In the genomic region with DNA sequence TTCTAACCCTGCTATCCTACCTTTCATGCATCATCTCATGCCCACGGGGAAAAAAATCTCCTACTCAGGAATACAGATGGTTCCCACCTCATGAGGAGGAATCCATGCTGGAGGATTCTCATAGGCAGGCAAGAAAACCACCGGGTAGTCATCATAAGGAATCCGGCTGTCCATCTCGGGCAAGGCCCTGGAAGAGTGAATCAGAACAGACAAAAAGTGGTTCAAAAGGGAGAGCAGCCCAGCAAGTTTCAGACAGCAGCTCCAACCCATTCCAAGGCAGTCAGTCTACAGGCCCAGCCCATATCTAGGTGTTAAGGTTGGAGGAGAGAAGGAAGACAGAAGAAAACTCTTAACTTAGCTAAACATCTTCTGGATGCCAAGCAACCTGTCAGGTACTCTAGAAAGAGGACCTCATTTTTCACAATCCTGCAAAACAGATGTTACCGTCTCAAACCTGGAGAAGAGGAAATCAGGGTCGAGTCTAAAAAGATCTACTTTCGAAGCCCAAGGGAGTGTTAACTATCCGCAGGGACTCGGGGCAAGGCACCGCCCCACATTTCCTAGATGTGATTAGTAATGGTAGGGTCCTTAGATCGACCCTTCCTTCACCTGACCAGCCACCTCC, we compare ENCODE assay signal across 1 cellular context.
TF ChIP-seq lines count a peak whose summit lies in the region.

No MANE protein-coding gene starts in this region.

TF ChIP-seq in endothelial cell of umbilical vein, 7 proteins besides CTCF, POLR2A, EP300 and RAD21:
- TF ChIP-seq GATA2 (IDR thresholded peaks at IDR 0.05; ENCODE audit: insufficient read depth, insufficient read length, low read depth, low read length) = no peak
- TF ChIP-seq, protein P1, sequence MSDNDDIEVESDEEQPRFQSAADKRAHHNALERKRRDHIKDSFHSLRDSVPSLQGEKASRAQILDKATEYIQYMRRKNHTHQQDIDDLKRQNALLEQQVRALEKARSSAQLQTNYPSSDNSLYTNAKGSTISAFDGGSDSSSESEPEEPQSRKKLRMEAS (IDR thresholded peaks at IDR 0.05; ENCODE audit: insufficient read depth, insufficient read length) = no peak
- no peak for TF ChIP-seq JUN (IDR thresholded peaks at IDR 0.05; ENCODE audit: borderline replicate concordance, insufficient read depth, insufficient read length, low read depth)
- no peak for TF ChIP-seq MYC (IDR thresholded peaks at IDR 0.05; ENCODE audit: low read depth, low read length)
- TF ChIP-seq EZH2 (IDR thresholded peaks at IDR 0.05; ENCODE audit: borderline replicate concordance, low read depth, low read length, severe bottlenecking) = no peak
- no peak for TF ChIP-seq POLR2AphosphoS5 (IDR thresholded peaks at IDR 0.05; ENCODE audit: insufficient read depth, low read depth, low read length)
- no peak for TF ChIP-seq FOS (IDR thresholded peaks at IDR 0.05; ENCODE audit: borderline replicate concordance, insufficient read depth, low read length)
